ENCODE assay signal across 12 cellular contexts in the genomic region with DNA sequence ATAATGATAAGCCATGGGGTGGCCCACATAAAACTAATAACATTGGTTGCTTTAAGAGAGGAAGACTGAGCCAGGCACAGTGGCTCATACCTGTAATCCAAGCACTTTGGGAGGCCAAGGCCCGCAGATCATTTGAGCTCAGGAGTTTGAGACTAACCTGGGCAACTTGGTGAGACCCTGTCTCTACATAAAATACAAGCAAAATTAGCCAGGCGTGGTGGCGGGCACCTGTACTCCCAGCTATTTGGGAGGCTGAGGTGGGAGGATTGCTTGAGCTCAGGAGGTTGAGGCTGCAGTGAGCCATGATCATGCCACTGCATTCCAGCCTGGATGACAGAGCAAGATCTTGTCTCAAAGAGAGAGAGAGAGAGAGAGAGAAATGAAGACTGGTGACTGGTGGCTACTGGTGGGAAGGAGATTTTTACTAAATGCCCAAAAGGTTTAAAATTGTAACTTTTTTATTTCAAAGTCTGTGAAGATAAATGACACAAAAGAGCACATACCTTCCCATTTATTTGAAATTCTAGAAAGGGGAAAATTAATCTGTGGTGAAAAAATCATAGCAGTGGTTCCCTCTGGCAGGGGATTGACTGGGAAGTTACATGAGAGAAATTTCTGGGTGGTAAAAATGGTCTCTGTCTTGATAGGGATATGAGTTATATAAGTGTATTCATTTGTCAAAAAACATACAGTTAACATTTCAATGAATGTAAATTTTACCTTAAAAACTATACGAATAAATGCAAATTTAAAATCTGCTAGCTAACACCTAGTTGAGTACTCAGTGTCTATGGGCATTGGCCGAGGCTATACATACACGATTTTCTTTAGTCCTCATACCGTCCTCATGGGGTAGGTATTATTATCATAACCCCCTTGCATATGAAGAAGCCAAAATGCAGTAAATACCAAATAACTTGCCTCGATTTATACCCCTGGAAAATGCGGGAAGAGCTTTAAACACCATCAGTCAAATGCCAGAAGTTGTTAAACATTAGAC. TPM values are rescaled to one million over a fixed set of nuclear protein-coding genes. Genes with fewer than 3 reads are reported as not detected.
A peak's percentile ranks its signal among the peaks of the same experiment; 100 is the strongest.
DNase-seq lines count a peak whose midpoint lies in the region; ATAC-seq and TF ChIP-seq lines count a peak whose summit lies in the region.
"Had no signal": no experiment of that assay in that cellular context is flagged by ENCODE, and none has a peak within 500 bp of the region (broad histone marks: within the 10 kb centered on the region; RNA-seq: fewer than 3 reads in every experiment).

No MANE protein-coding gene starts in this region.

- H3K9me3 ChIP-seq in left ventricle myocardium inferior (replicated peaks) (no peaks in the 10 kb centered on the region), adipocyte (ENCODE audit: control insufficient read depth, low read length) (no peaks in the 10 kb centered on the region)
- H3K9me3 ChIP-seq: BE2C, psoas muscle had no signal

- H3K27ac ChIP-seq in left ventricle myocardium inferior (replicated peaks), result no peak overlapping the region
- H3K27ac ChIP-seq: psoas muscle had no signal

- H3K27me3 ChIP-seq in left ventricle myocardium inferior (ENCODE audit: low read depth), result no peaks in the 10 kb centered on the region
- H3K27me3 ChIP-seq in adipocyte (replicated peaks; ENCODE audit: control insufficient read depth, insufficient read depth, low read length), result no peaks in the 10 kb centered on the region
- H3K27me3 ChIP-seq: BE2C had no signal

- intact Hi-C loops in Right ventricle myocardium superior (cut with DNase I), result loop anchor here (10.0 kb wide), 1 partner anchor 171 kb away; a partner anchor contains a TSS
- intact Hi-C loops in left ventricle myocardium inferior (cut with micrococcal nuclease), result no loop called here

- DNase-seq in Right ventricle myocardium superior, result peak; percentile 40
- DNase-seq in left ventricle myocardium inferior, result no peak
- no peak for DNase-seq in adipocyte (ENCODE audit: low read depth)
- DNase-seq in mesenteric fat pad (ENCODE audit: low spot score), result peak; percentile 91
- DNase-seq in ureter (ENCODE audit: low spot score), result peak; percentile 50
- DNase-seq in superior temporal gyrus (ENCODE audit: extremely low spot score), result no peak
- no peak for DNase-seq in OCI-M2 (lab: John Stamatoyannopoulos, UW; ENCODE audit: unreplicated experiment)
- DNase-seq: amygdala, BE2C, NCI-H2227 treated with DMSO at 0.1 percent for 48 hours had no signal

- H3K36me3 ChIP-seq in left ventricle myocardium inferior (peaks cover 13% of the 10 kb centered on the region), adipocyte (ENCODE audit: control insufficient read depth, insufficient read depth, low read length, severe bottlenecking) (peaks cover 6% of the 10 kb centered on the region)
- H3K36me3 ChIP-seq: BE2C had no signal

- H3K4me1 ChIP-seq in left ventricle myocardium inferior, result peaks cover 31% of the 10 kb centered on the region
- H3K4me1 ChIP-seq in adipocyte (ENCODE audit: control insufficient read depth, insufficient read depth, low read length), result peaks cover 13% of the 10 kb centered on the region
- H3K4me1 ChIP-seq: BE2C had no signal

- peak overlapping the region; percentile 0 for H3K9ac ChIP-seq in adipocyte (ENCODE audit: low read length)

- TF ChIP-seq CTCF in left ventricle myocardium inferior (IDR thresholded peaks at IDR 0.05; ENCODE audit: borderline replicate concordance), result no peak

- H3K4me3 ChIP-seq in left ventricle myocardium inferior (no peak overlapping the region), adipocyte (ENCODE audit: low read length) (no peak overlapping the region)
- H3K4me3 ChIP-seq: psoas muscle had no signal

- ATAC-seq in Right ventricle myocardium superior (ENCODE audit: poor library complexity), result no peak
- no peak for ATAC-seq in HG03442 (IDR thresholded peaks at IDR 0.05; ENCODE audit: unreplicated experiment)
- ATAC-seq: psoas muscle had no signal

RNA-seq across cellular contexts. Expression of a gene that starts 2.2 kb away (rescaled TPM):
- total RNA-seq in Right ventricle myocardium superior (11.7 TPM), left ventricle myocardium inferior (9.7 TPM), mesenteric fat pad (25.8 TPM), ureter (61.9 TPM)

RNA-seq across cellular contexts. Expression of a gene that starts 51.2 kb away (rescaled TPM):
- total RNA-seq in Right ventricle myocardium superior (9,391 TPM), left ventricle myocardium inferior (6,072 TPM), mesenteric fat pad (6,165 TPM), ureter (1,626 TPM)

Comparison
In these comparisons a context has a peak if more than half of its experiments do, and no peak if none do; other contexts are left out.
1. DNase-seq: peak in Right ventricle myocardium superior (single experiment), mesenteric fat pad (single experiment) and ureter (single experiment); none in left ventricle myocardium inferior (single experiment), adipocyte (single experiment), superior temporal gyrus (single experiment) and OCI-M2 (single experiment).